1 cellular context compared by ENCODE assay signal in the genomic region with DNA sequence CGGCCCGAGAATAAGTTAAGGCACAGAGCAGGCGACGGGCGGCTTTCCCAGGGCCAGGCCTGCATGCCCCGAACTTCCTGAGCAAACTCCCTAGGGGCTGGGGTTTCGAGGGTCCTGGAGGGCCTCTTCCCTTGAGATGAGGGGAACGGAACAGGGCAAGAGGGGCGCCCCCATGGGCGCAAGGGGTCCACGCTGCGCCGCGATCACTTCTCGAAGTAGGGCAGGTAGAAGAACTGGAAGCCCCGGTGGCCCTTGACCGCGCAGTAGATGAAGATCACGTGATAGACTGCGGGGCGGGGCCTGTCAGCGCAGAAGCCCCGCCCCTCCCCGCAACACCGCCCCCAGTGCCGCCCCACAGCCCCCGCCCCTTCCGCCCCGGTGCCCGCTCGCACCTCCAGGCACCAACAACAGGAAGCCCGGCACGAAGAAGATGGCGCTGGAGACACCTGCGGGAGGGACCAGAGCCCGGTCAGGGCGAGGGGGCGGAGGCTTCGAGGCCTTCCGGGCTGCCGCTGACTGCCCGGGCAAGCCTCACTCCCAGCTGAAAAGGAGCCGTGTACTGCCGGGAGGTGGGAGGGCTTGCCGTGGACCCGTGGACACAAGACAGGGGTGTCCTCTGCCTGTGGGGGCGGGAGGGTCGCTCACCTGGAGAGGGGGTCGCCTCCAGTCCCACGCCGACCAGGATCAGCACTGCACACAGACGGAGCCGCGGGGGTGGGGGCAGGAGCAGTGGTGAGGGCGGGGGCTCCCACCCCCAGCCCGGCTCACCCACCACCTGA.
TF ChIP-seq lines count a peak whose summit lies in the region.

No MANE protein-coding gene starts in this region.

TF ChIP-seq in HepG2, 621 proteins besides CTCF, POLR2A, EP300 and RAD21 (continued from another document and continues in another):
- no peak for TF ChIP-seq ARID5B (CRISPR knock-in tag; IDR thresholded peaks at IDR 0.05)
- no peak for TF ChIP-seq FOXJ3 (CRISPR knock-in tag; IDR thresholded peaks at IDR 0.05; ENCODE audit: borderline replicate concordance)
- no peak for TF ChIP-seq ZFP36L2 (CRISPR knock-in tag; IDR thresholded peaks at IDR 0.05)
- TF ChIP-seq ZNF513 (CRISPR knock-in tag; conservative IDR thresholded peaks at IDR 0.05), result no peak
- no peak for TF ChIP-seq FOSL1 (CRISPR knock-in tag; IDR thresholded peaks at IDR 0.05; ENCODE audit: borderline replicate concordance)
- no peak for TF ChIP-seq EZH2 (conservative IDR thresholded peaks at IDR 0.05; ENCODE audit: low read depth, low read length)
- TF ChIP-seq KMT2B (CRISPR knock-in tag; IDR thresholded peaks at IDR 0.05), result no peak
- TF ChIP-seq, protein P1, sequence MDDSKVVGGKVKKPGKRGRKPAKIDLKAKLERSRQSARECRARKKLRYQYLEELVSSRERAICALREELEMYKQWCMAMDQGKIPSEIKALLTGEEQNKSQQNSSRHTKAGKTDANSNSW (CRISPR knock-in tag; IDR thresholded peaks at IDR 0.05; ENCODE audit: borderline replicate concordance), result no peak
- TF ChIP-seq, protein P2, sequence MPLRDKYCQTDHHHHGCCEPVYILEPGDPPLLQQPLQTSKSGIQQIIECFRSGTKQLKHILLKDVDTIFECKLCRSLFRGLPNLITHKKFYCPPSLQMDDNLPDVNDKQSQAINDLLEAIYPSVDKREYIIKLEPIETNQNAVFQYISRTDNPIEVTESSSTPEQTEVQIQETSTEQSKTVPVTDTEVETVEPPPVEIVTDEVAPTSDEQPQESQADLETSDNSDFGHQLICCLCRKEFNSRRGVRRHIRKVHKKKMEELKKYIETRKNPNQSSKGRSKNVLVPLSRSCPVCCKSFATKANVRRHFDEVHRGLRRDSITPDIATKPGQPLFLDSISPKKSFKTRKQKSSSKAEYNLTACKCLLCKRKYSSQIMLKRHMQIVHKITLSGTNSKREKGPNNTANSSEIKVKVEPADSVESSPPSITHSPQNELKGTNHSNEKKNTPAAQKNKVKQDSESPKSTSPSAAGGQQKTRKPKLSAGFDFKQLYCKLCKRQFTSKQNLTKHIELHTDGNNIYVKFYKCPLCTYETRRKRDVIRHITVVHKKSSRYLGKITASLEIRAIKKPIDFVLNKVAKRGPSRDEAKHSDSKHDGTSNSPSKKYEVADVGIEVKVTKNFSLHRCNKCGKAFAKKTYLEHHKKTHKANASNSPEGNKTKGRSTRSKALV (CRISPR knock-in tag; IDR thresholded peaks at IDR 0.05), result peak; percentile 66; the same call in 1 of the 2 replicates
- TF ChIP-seq PPARG (CRISPR knock-in tag; conservative IDR thresholded peaks at IDR 0.05), result no peak
- peak; percentile 89; the same call in 1 of the 2 replicates for TF ChIP-seq REL (CRISPR knock-in tag; conservative IDR thresholded peaks at IDR 0.05)
- no peak for TF ChIP-seq AHR (CRISPR knock-in tag; IDR thresholded peaks at IDR 0.05)
- no peak for TF ChIP-seq ZSCAN22 (CRISPR knock-in tag; IDR thresholded peaks at IDR 0.05)
- TF ChIP-seq ZNF326 (CRISPR knock-in tag; IDR thresholded peaks at IDR 0.05; ENCODE audit: borderline replicate concordance), result no peak
- no peak for TF ChIP-seq HOXD1 (CRISPR knock-in tag; IDR thresholded peaks at IDR 0.05)
- TF ChIP-seq TAF1 (CRISPR knock-in tag; IDR thresholded peaks at IDR 0.05), result peak; percentile 83; the same call in 1 of the 2 replicates
- peak; percentile 78 for TF ChIP-seq ELF1 (CRISPR knock-in tag; IDR thresholded peaks at IDR 0.05)
- TF ChIP-seq, protein P3, sequence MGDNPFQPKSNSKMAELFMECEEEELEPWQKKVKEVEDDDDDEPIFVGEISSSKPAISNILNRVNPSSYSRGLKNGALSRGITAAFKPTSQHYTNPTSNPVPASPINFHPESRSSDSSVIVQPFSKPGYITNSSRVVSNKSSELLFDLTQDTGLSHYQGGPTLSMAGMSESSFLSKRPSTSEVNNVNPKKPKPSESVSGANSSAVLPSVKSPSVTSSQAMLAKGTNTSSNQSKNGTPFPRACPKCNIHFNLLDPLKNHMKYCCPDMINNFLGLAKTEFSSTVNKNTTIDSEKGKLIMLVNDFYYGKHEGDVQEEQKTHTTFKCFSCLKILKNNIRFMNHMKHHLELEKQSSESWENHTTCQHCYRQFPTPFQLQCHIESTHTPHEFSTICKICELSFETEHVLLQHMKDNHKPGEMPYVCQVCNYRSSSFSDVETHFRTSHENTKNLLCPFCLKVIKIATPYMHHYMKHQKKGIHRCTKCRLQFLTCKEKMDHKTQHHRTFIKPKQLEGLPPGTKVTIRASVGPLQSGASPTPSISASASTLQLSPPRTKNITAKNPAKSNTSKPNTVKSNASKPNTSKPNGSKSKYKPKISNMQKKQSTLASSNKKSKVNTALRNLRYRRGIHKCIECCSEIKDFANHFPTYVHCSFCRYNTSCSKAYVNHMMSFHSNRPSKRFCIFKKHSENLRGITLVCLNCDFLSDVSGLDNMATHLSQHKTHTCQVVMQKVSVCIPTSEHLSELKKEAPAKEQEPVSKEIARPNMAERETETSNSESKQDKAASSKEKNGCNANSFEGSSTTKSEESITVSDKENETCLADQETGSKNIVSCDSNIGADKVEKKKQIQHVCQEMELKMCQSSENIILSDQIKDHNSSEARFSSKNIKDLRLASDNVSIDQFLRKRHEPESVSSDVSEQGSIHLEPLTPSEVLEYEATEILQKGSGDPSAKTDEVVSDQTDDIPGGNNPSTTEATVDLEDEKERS (CRISPR knock-in tag; IDR thresholded peaks at IDR 0.05), result peak; percentile 58; the same call in 1 of the 2 replicates
- TF ChIP-seq HNRNPLL (IDR thresholded peaks at IDR 0.05; ENCODE audit: low read depth, low read length, poor library complexity, severe bottlenecking), result peak; percentile 37
- TF ChIP-seq ZNF383 (CRISPR knock-in tag; IDR thresholded peaks at IDR 0.05; ENCODE audit: borderline replicate concordance), result no peak
- TF ChIP-seq SALL2 (CRISPR knock-in tag; IDR thresholded peaks at IDR 0.05), result peak; percentile 21; the same call in 1 of the 2 replicates
- no peak for TF ChIP-seq ZNF329 (CRISPR knock-in tag; IDR thresholded peaks at IDR 0.05; ENCODE audit: low read depth)
- peak; percentile 16; the same call in 1 of the 2 replicates for TF ChIP-seq ZBTB38 (CRISPR knock-in tag; IDR thresholded peaks at IDR 0.05)
- no peak for TF ChIP-seq MAFF (IDR thresholded peaks at IDR 0.05; ENCODE audit: low read depth, low read length)
- TF ChIP-seq SATB2 (CRISPR knock-in tag; IDR thresholded peaks at IDR 0.05), result no peak
- TF ChIP-seq ZNF644 (CRISPR knock-in tag; IDR thresholded peaks at IDR 0.05; ENCODE audit: low read depth), result no peak
- peak; percentile 62; the same call in 1 of the 2 replicates for TF ChIP-seq ELF3 (CRISPR knock-in tag; IDR thresholded peaks at IDR 0.05)
- TF ChIP-seq THAP9 (CRISPR knock-in tag; IDR thresholded peaks at IDR 0.05; ENCODE audit: borderline replicate concordance), result peak; percentile 68
- 0 out of 2 replicates have a peak, but pooled peaks have one; percentile 1 for TF ChIP-seq ARHGAP35 (CRISPR knock-in tag; IDR thresholded peaks at IDR 0.05; ENCODE audit: borderline replicate concordance)
- TF ChIP-seq ZSCAN30 (CRISPR knock-in tag; IDR thresholded peaks at IDR 0.05), result no peak
- TF ChIP-seq PRPF4 (IDR thresholded peaks at IDR 0.05; ENCODE audit: low read depth, low read length, poor library complexity, severe bottlenecking), result no peak
- TF ChIP-seq HES4 (CRISPR knock-in tag; IDR thresholded peaks at IDR 0.05; ENCODE audit: borderline replicate concordance), result no peak
- TF ChIP-seq ZNF749 (CRISPR knock-in tag; IDR thresholded peaks at IDR 0.05; ENCODE audit: borderline replicate concordance), result no peak
- peak; percentile 30; the same call in 1 of the 2 replicates for TF ChIP-seq SAFB2 (CRISPR knock-in tag; IDR thresholded peaks at IDR 0.05; ENCODE audit: borderline replicate concordance, low read depth)
- TF ChIP-seq ZNF547 (CRISPR knock-in tag; IDR thresholded peaks at IDR 0.05), result peak; percentile 46; the same call in 1 of the 2 replicates
- no peak for TF ChIP-seq PRDM10 (CRISPR knock-in tag; IDR thresholded peaks at IDR 0.05; ENCODE audit: low read depth)
- TF ChIP-seq, protein P4, sequence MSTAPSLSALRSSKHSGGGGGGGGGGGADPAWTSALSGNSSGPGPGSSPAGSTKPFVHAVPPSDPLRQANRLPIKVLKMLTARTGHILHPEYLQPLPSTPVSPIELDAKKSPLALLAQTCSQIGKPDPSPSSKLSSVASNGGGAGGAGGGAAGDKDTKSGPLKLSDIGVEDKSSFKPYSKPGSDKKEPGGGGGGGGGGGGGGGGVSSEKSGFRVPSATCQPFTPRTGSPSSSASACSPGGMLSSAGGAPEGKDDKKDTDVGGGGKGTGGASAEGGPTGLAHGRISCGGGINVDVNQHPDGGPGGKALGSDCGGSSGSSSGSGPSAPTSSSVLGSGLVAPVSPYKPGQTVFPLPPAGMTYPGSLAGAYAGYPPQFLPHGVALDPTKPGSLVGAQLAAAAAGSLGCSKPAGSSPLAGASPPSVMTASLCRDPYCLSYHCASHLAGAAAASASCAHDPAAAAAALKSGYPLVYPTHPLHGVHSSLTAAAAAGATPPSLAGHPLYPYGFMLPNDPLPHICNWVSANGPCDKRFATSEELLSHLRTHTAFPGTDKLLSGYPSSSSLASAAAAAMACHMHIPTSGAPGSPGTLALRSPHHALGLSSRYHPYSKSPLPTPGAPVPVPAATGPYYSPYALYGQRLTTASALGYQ (CRISPR knock-in tag; IDR thresholded peaks at IDR 0.05), result no peak
- TF ChIP-seq JUN (CRISPR knock-in tag; IDR thresholded peaks at IDR 0.05), result no peak
